Comparison of ENCODE assay signal across 12 cellular contexts in the genomic region with DNA sequence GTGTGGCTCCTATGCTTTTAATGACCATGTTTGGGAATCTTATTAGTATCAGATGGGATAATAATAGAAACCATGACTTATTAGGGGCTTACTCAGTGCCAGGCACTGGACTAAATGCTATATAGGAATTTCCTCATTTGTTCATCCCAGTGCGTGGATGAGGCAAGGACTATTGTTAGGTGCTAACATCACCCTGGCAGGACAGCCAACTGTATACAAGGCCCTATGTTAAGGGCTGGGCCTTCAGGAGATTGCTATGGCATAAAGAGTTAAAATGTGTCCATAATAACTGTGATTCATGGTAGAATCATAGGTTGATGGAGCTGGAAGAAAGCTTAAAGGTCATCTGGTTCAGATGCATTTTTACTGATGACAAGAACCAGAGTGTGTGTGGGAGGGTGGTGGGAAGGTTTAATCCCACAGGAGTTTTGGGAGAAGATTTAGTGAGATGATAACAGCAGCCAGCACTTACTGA.
A peak's percentile ranks its signal among the peaks of the same experiment; 100 is the strongest.
DNase-seq lines count a peak whose midpoint lies in the region; ATAC-seq lines count a peak whose summit lies in the region.
"Had no signal": no experiment of that assay in that cellular context is flagged by ENCODE, and none has a peak within 500 bp of the region (broad histone marks: within the 10 kb centered on the region; RNA-seq: fewer than 3 reads in every experiment).

No MANE protein-coding gene starts in this region.

- DNase-seq in GM04504 (ENCODE audit: low read depth), result peak; percentile 54
- DNase-seq in amniotic epithelial cell (ENCODE audit: low read depth), result peak; percentile 99
- DNase-seq in foreskin melanocyte, result peak; percentile 79
- no peak for DNase-seq in NCI-H774 (lab: John Stamatoyannopoulos, UW)
- no peak for DNase-seq in activated CD4-positive, alpha-beta T cell treated with anti-CD3 and anti-CD28 coated beads for 4 hours
- DNase-seq: activated T-cell treated with anti-CD3 and anti-CD28 coated beads, Interleukin-2, amount 50 U/mL, for 48 hours; Caco-2; immature natural killer cell; MV-4-11 had no signal

- no peak overlapping the region for H3K4me3 ChIP-seq in skin epidermis

- H3K27ac ChIP-seq in skin epidermis, result peak overlapping the region in 18 of 21 experiments; percentile 20 to 95 (median 72)

- ATAC-seq in HG03175 (IDR thresholded peaks at IDR 0.05; ENCODE audit: unreplicated experiment) (no peak), GM21717 (IDR thresholded peaks at IDR 0.05; ENCODE audit: unreplicated experiment) (no peak)

Comparison
In these comparisons a context has a peak if more than half of its experiments do, and no peak if none do; other contexts are left out.
1. DNase-seq: peak in GM04504 (single experiment), amniotic epithelial cell (single experiment) and foreskin melanocyte (single experiment); none in NCI-H774 (single experiment) and activated CD4-positive, alpha-beta T cell treated with anti-CD3 and anti-CD28 coated beads for 4 hours (0 of 2).